Comparison of ENCODE assay signal across 8 cellular contexts in the genomic region with DNA sequence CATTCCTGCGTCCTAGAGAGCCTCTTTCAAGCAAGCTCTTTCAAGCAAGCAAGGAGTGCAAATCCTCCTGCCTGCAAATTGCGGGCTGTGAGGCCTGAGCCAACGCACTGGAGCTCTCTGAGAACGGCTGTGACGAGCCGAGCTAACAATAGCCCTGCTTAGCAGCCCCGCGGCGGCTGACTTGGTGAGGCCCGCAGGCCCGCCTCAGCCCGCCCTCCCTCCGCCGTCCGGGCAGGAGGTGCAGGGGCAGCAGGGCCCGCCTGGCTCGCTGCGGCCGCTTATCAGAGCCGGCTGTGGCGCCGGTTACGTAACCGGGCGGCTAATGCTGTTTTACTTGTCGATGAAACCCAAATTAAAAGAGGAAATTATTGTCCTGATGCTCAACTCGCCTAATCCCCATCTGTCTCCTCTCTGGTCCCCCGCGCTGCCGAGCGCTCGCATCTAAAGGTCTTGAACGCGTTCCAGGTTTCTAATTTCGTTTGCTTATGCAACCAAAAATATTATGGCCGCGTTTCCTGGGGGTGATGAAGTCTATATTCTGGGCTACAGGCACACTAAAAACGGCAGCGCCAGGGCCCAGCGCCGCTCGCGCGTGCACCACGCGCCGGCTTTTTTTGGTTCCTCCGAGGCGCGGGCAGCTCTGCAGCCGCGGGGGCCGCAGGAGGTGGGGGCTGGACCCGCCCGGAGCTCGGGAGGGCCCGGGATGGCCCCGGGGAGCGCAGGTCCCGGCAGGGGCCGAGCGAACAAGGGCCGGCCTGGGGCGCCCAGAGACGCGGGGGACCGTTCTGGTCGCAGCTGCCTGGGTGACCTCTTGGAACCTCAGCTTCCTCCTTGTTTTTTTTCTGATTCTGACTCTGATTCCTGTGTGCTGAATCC.
A peak's percentile ranks its signal among the peaks of the same experiment; 100 is the strongest.
DNase-seq lines count a peak whose midpoint lies in the region; ATAC-seq and TF ChIP-seq lines count a peak whose summit lies in the region.

No MANE protein-coding gene starts in this region.

- peaks cover 23% of the 10 kb centered on the region for H3K4me1 Mint-ChIP-seq in osteocyte (ENCODE audit: unreplicated experiment)

- peak overlapping the region; percentile 77 for H3K4me3 Mint-ChIP-seq in osteocyte (ENCODE audit: unreplicated experiment)

- H3K36me3 ChIP-seq in heart right ventricle = no peaks in the 10 kb centered on the region

- WGBS in heart right ventricle, 2 donors = 0% methylated on average over 68 of the region's 68 CpGs

- H3K4me3 ChIP-seq in AG10803 (ENCODE audit: low read length) (peak overlapping the region; percentile 46), heart right ventricle (peak overlapping the region; percentile 16 to 62 (median 52))

- ATAC-seq in GM21360 (IDR thresholded peaks at IDR 0.05; ENCODE audit: unreplicated experiment) = peak; percentile 54
- ATAC-seq in SK-N-SH treated with all-trans-retinoic acid at 6 μM for 48 hours = peak; percentile 96
- peak; percentile 92 to 96 (median 94) for ATAC-seq in heart right ventricle
- ATAC-seq in HG03520 (IDR thresholded peaks at IDR 0.05; ENCODE audit: unreplicated experiment) = no peak

- TF ChIP-seq CTCF in AG10803 (conservative IDR thresholded peaks at IDR 0.05; ENCODE audit: low read length) = no peak
- peak in 1 of 9 donors; percentile 7 for TF ChIP-seq CTCF in heart right ventricle (IDR thresholded peaks at IDR 0.05)
- no peak for TF ChIP-seq CTCF in osteocyte (IDR thresholded peaks at IDR 0.05)

- H3K27ac Mint-ChIP-seq in osteocyte (ENCODE audit: unreplicated experiment) = peak overlapping the region; percentile 96

- no peaks in the 10 kb centered on the region for H3K9me3 Mint-ChIP-seq in osteocyte (ENCODE audit: unreplicated experiment)

- H3K27me3 ChIP-seq in heart right ventricle = no peaks in the 10 kb centered on the region

- peak overlapping the region; percentile 91 to 99 (median 98) for H3K27ac ChIP-seq in heart right ventricle

- H3K36me3 Mint-ChIP-seq in osteocyte (ENCODE audit: unreplicated experiment) = no peaks in the 10 kb centered on the region

- DNase-seq in AG10803 (ENCODE audit: low read depth) (peak; percentile 84), NCI-H1092 (lab: John Stamatoyannopoulos, UW) (peak; percentile 71), anterior cingulate cortex (lab: John Stamatoyannopoulos, UW) (peak in 57 of 58 donors; percentile 51 to 93 (median 84)), heart right ventricle (peak; percentile 87 to 89), osteocyte (ENCODE audit: extremely low spot score, unreplicated experiment) (no peak)

- peaks cover 2% of the 10 kb centered on the region for H3K27me3 Mint-ChIP-seq in osteocyte (ENCODE audit: unreplicated experiment)

- H3K9me3 ChIP-seq in heart right ventricle = no peaks in the 10 kb centered on the region

- intact Hi-C loops in heart right ventricle (cut with DNase I) = loop anchor here in 5 of 10 donors (1.0 to 5.0 kb wide), 3 partner anchors 64 to 65 kb away; a partner anchor contains a TSS

- H3K4me1 ChIP-seq in heart right ventricle = peaks cover 8 to 44% (median 32%) of the 10 kb centered on the region in 9 donors

TF ChIP-seq in SK-N-SH treated with all-trans-retinoic acid at 6 μM for 48 hours, 23 proteins besides CTCF, POLR2A, EP300 and RAD21:
- no peak; the same call in 1 of the 2 replicates for TF ChIP-seq SNAI2 (CRISPR knock-in tag; IDR thresholded peaks at IDR 0.05)
- no peak for TF ChIP-seq ZFP30 (CRISPR knock-in tag; IDR thresholded peaks at IDR 0.05)
- TF ChIP-seq, protein P1, sequence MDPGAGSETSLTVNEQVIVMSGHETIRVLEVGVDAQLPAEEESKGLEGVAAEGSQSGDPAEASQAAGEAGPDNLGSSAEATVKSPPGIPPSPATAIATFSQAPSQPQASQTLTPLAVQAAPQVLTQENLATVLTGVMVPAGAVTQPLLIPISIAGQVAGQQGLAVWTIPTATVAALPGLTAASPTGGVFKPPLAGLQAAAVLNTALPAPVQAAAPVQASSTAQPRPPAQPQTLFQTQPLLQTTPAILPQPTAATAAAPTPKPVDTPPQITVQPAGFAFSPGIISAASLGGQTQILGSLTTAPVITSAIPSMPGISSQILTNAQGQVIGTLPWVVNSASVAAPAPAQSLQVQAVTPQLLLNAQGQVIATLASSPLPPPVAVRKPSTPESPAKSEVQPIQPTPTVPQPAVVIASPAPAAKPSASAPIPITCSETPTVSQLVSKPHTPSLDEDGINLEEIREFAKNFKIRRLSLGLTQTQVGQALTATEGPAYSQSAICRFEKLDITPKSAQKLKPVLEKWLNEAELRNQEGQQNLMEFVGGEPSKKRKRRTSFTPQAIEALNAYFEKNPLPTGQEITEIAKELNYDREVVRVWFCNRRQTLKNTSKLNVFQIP (CRISPR knock-in tag; IDR thresholded peaks at IDR 0.05; ENCODE audit: borderline replicate concordance, low read depth) = no peak
- TF ChIP-seq, protein P2, sequence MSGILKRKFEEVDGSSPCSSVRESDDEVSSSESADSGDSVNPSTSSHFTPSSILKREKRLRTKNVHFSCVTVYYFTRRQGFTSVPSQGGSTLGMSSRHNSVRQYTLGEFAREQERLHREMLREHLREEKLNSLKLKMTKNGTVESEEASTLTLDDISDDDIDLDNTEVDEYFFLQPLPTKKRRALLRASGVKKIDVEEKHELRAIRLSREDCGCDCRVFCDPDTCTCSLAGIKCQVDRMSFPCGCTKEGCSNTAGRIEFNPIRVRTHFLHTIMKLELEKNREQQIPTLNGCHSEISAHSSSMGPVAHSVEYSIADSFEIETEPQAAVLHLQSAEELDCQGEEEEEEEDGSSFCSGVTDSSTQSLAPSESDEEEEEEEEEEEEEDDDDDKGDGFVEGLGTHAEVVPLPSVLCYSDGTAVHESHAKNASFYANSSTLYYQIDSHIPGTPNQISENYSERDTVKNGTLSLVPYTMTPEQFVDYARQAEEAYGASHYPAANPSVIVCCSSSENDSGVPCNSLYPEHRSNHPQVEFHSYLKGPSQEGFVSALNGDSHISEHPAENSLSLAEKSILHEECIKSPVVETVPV (CRISPR knock-in tag; IDR thresholded peaks at IDR 0.05) = no peak
- TF ChIP-seq ARNTL (CRISPR knock-in tag; IDR thresholded peaks at IDR 0.05; ENCODE audit: borderline replicate concordance, low read depth) = peak; percentile 27; the same call in 1 of the 2 replicates
- TF ChIP-seq BACH2 (CRISPR knock-in tag; IDR thresholded peaks at IDR 0.05; ENCODE audit: borderline replicate concordance) = no peak
- TF ChIP-seq CSDC2 (CRISPR knock-in tag; IDR thresholded peaks at IDR 0.05) = peak; percentile 68; the same call in 1 of the 2 replicates
- no peak for TF ChIP-seq RARB (CRISPR knock-in tag; IDR thresholded peaks at IDR 0.05)
- no peak for TF ChIP-seq TOX (CRISPR knock-in tag; IDR thresholded peaks at IDR 0.05; ENCODE audit: borderline replicate concordance)
- peak; percentile 58; the same call in 1 of the 2 replicates for TF ChIP-seq TCF4 (CRISPR knock-in tag; IDR thresholded peaks at IDR 0.05; ENCODE audit: borderline replicate concordance)
- TF ChIP-seq ZC3H10 (CRISPR knock-in tag; IDR thresholded peaks at IDR 0.05) = no peak
- no peak for TF ChIP-seq GLIS3 (CRISPR knock-in tag; IDR thresholded peaks at IDR 0.05)
- peak; percentile 54; the same call in 1 of the 2 replicates for TF ChIP-seq ZFP3 (CRISPR knock-in tag; IDR thresholded peaks at IDR 0.05)
- 0 out of 2 replicates have a peak, but pooled peaks have one; percentile 28 for TF ChIP-seq PPARA (CRISPR knock-in tag; IDR thresholded peaks at IDR 0.05; ENCODE audit: borderline replicate concordance)
- TF ChIP-seq ZNF565 (CRISPR knock-in tag; conservative IDR thresholded peaks at IDR 0.05; ENCODE audit: low read depth) = peak; percentile 79; the same call in 1 of the 2 replicates
- peak; percentile 48; the same call in 1 of the 2 replicates for TF ChIP-seq ZNF8 (CRISPR knock-in tag; IDR thresholded peaks at IDR 0.05)
- TF ChIP-seq ZNF70 (CRISPR knock-in tag; IDR thresholded peaks at IDR 0.05) = no peak; the same call in 1 of the 2 replicates
- TF ChIP-seq, protein P3, sequence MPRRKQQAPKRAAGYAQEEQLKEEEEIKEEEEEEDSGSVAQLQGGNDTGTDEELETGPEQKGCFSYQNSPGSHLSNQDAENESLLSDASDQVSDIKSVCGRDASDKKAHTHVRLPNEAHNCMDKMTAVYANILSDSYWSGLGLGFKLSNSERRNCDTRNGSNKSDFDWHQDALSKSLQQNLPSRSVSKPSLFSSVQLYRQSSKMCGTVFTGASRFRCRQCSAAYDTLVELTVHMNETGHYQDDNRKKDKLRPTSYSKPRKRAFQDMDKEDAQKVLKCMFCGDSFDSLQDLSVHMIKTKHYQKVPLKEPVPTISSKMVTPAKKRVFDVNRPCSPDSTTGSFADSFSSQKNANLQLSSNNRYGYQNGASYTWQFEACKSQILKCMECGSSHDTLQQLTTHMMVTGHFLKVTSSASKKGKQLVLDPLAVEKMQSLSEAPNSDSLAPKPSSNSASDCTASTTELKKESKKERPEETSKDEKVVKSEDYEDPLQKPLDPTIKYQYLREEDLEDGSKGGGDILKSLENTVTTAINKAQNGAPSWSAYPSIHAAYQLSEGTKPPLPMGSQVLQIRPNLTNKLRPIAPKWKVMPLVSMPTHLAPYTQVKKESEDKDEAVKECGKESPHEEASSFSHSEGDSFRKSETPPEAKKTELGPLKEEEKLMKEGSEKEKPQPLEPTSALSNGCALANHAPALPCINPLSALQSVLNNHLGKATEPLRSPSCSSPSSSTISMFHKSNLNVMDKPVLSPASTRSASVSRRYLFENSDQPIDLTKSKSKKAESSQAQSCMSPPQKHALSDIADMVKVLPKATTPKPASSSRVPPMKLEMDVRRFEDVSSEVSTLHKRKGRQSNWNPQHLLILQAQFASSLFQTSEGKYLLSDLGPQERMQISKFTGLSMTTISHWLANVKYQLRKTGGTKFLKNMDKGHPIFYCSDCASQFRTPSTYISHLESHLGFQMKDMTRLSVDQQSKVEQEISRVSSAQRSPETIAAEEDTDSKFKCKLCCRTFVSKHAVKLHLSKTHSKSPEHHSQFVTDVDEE (CRISPR knock-in tag; IDR thresholded peaks at IDR 0.05) = peak; percentile 81
- TF ChIP-seq OSR1 (CRISPR knock-in tag; IDR thresholded peaks at IDR 0.05) = peak; percentile 46; the same call in 1 of the 2 replicates
